In genomic region chr1:181166377-181167196, GRCh38 we compare ENCODE assay signal across 8 cellular contexts.
DNase-seq lines count a peak whose midpoint lies in the region; FAIRE-seq and TF ChIP-seq lines count a peak whose summit lies in the region.

No MANE protein-coding gene starts in this region.

- peaks cover 34% of the 10 kb centered on the region for H3K27me3 Mint-ChIP-seq in activated T-helper 1 cell treated with anti-CD3 and anti-CD28 coated beads, Interleukin-12 subunit alpha, Interleukin-12 subunit beta, Interleukin-2, Interleukin-4 antibody, amounts not matched to agents 30 ng/mL and 10 ng/mL and 1 ng/mL, durations not matched to agents 14 hours and 24 hours and 36 hours (ENCODE audit: insufficient read depth)

- peaks cover 3 to 16% (median 3%) of the 10 kb centered on the region in 3 donors for H3K9me3 ChIP-seq in tibial artery

- TF ChIP-seq POLR2A in H54 (IDR thresholded peaks at IDR 0.05; ENCODE audit: low read depth, low read length) = no peak

- FAIRE-seq in H54 (lab: Jason Lieb, UNC) = peak; percentile 41
- peak; percentile 26 for FAIRE-seq in RCC 7860 (lab: Jason Lieb, UNC)

- H3K4me3 Mint-ChIP-seq in activated T-helper 1 cell treated with anti-CD3 and anti-CD28 coated beads, Interleukin-12 subunit alpha, Interleukin-12 subunit beta, Interleukin-2, Interleukin-4 antibody, amounts not matched to agents 30 ng/mL and 10 ng/mL and 1 ng/mL, durations not matched to agents 14 hours and 24 hours and 36 hours = no peak overlapping the region

- no peak overlapping the region for H3K27ac ChIP-seq in tibial artery

- peak; percentile 87 for TF ChIP-seq CTCF in LNCAP (IDR thresholded peaks at IDR 0.05)
- TF ChIP-seq CTCF in fibroblast of pulmonary artery (IDR thresholded peaks at IDR 0.05; ENCODE audit: low read length, missing control alignments) = peak; percentile 92
- TF ChIP-seq CTCF in tibial artery (IDR thresholded peaks at IDR 0.05) = peak; percentile 84 to 86

- H3K9me3 Mint-ChIP-seq in activated T-helper 1 cell treated with anti-CD3 and anti-CD28 coated beads, Interleukin-12 subunit alpha, Interleukin-12 subunit beta, Interleukin-2, Interleukin-4 antibody, amounts not matched to agents 30 ng/mL and 10 ng/mL and 1 ng/mL, durations not matched to agents 14 hours and 24 hours and 36 hours = peaks cover 31% of the 10 kb centered on the region

- H3K4me1 ChIP-seq in tibial artery = peaks cover 0 to 5% (median 2%) of the 10 kb centered on the region in 4 donors

- no peak overlapping the region for H3K4me3 ChIP-seq in fibroblast of pulmonary artery (replicated peaks; ENCODE audit: low read depth, low read length)
- no peak overlapping the region for H3K4me3 ChIP-seq in tibial artery

- H3K36me3 ChIP-seq in tibial artery = peaks cover 0 to 6% (median 0%) of the 10 kb centered on the region in 3 donors

- intact Hi-C loops in activated T-helper 1 cell treated with anti-CD3 and anti-CD28 coated beads, Interleukin-12 subunit alpha, Interleukin-12 subunit beta, Interleukin-2, Interleukin-4 antibody, amounts not matched to agents 30 ng/mL and 10 ng/mL and 1 ng/mL, durations not matched to agents 14 hours and 24 hours and 36 hours (cut with micrococcal nuclease) = loop anchor here (1.0 to 2.0 kb wide), 6 partner anchors 24 to 650 kb away; no protein-coding TSS in a partner anchor
- intact Hi-C loops in tibial artery (cut with DNase I; ENCODE audit: low total_unique reads) = loop anchor here (2.0 to 10.0 kb wide), 2 partner anchors 284 to 662 kb away; partner anchors contain the start of gene ACBD6

- peaks cover 6% of the 10 kb centered on the region for H3K4me1 Mint-ChIP-seq in activated T-helper 1 cell treated with anti-CD3 and anti-CD28 coated beads, Interleukin-12 subunit alpha, Interleukin-12 subunit beta, Interleukin-2, Interleukin-4 antibody, amounts not matched to agents 30 ng/mL and 10 ng/mL and 1 ng/mL, durations not matched to agents 14 hours and 24 hours and 36 hours (ENCODE audit: low read depth)

- H3K27me3 ChIP-seq in tibial artery = no peaks in the 10 kb centered on the region

- H3K36me3 Mint-ChIP-seq in activated T-helper 1 cell treated with anti-CD3 and anti-CD28 coated beads, Interleukin-12 subunit alpha, Interleukin-12 subunit beta, Interleukin-2, Interleukin-4 antibody, amounts not matched to agents 30 ng/mL and 10 ng/mL and 1 ng/mL, durations not matched to agents 14 hours and 24 hours and 36 hours (ENCODE audit: low read depth) = peaks cover 11% of the 10 kb centered on the region

- peak; percentile 45 for DNase-seq in GF-D8 (lab: John Stamatoyannopoulos, UW)
- peak; percentile 67 for DNase-seq in H54 (ENCODE audit: insufficient read length, low spot score)
- peak; percentile 59 for DNase-seq in RCC 7860 (ENCODE audit: low spot score)
- DNase-seq in activated T-helper 1 cell treated with anti-CD3 and anti-CD28 coated beads, Interleukin-12 subunit alpha, Interleukin-12 subunit beta, Interleukin-2, Interleukin-4 antibody, amounts not matched to agents 30 ng/mL and 10 ng/mL and 1 ng/mL, durations not matched to agents 14 hours and 24 hours and 36 hours (ENCODE audit: low spot score) = peak; percentile 62
- DNase-seq in fibroblast of pulmonary artery (ENCODE audit: low read depth) = peak; percentile 86
- DNase-seq in occipital lobe (lab: John Stamatoyannopoulos, UW) = peak; percentile 22
- DNase-seq in tibial artery = peak; percentile 58 to 75

- no peak overlapping the region for H3K27ac Mint-ChIP-seq in activated T-helper 1 cell treated with anti-CD3 and anti-CD28 coated beads, Interleukin-12 subunit alpha, Interleukin-12 subunit beta, Interleukin-2, Interleukin-4 antibody, amounts not matched to agents 30 ng/mL and 10 ng/mL and 1 ng/mL, durations not matched to agents 14 hours and 24 hours and 36 hours

Comparison
In these comparisons a context has a peak if more than half of its experiments do, and no peak if none do; other contexts are left out.
1. DNase-seq: peak in every context shown above with its lines; median percentile 86 in fibroblast of pulmonary artery; 67 in H54; 66 in tibial artery; 62 in activated T-helper 1 cell treated with anti-CD3 and anti-CD28 coated beads, Interleukin-12 subunit alpha, Interleukin-12 subunit beta, Interleukin-2, Interleukin-4 antibody, amounts not matched to agents 30 ng/mL and 10 ng/mL and 1 ng/mL, durations not matched to agents 14 hours and 24 hours and 36 hours; 59 in RCC 7860; 45 in GF-D8; 22 in occipital lobe.